In genomic region chr7:22356855-22357310, GRCh38 we compare ENCODE assay signal across 8 cellular contexts. TPM values are rescaled to one million over a fixed set of nuclear protein-coding genes. Genes with fewer than 3 reads are reported as not detected.
DNase-seq lines count a peak whose midpoint lies in the region; ATAC-seq and TF ChIP-seq lines count a peak whose summit lies in the region.

A gene with protein sequence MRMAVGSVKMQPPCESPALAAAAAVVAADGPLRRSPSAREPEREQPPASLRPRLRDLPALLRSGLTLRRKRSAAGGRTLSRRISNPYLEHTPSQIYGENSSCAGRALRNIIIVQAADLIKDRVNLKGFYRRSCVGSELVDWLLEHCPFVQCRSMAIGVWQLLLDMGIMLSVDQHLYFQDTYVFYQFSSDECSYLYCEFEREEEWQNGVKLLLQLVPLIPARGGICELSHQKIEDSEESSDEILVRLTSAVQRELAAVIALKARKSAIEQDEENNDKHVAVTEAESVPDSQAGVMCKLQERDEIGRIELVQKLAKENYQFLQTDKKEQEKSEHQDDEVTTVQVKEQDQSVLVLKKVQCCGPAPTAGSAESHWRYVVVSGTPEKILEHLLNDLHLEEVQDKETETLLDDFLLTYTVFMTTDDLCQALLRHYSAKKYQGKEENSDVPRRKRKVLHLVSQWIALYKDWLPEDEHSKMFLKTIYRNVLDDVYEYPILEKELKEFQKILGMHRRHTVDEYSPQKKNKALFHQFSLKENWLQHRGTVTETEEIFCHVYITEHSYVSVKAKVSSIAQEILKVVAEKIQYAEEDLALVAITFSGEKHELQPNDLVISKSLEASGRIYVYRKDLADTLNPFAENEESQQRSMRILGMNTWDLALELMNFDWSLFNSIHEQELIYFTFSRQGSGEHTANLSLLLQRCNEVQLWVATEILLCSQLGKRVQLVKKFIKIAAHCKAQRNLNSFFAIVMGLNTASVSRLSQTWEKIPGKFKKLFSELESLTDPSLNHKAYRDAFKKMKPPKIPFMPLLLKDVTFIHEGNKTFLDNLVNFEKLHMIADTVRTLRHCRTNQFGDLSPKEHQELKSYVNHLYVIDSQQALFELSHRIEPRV (minus strand): TSS chr7:22357154. CDS start chr7:22357060, 94 bp downstream.

- peak within 1 kb of the TSS; percentile 74 to 79 for H3K9ac ChIP-seq in liver (ENCODE audit: low read depth in 1 of 2, low read length in 2 of 2)

- H3K4me3 ChIP-seq in liver (ENCODE audit: low read depth in 1 of 3, low read length in 3 of 3) (peak within 1 kb of the TSS; percentile 51 to 79 (median 61)), thyroid gland (replicated peaks in 1 of 3) (peak within 1 kb of the TSS in 2 of 3 donors; percentile 15 to 21)

- TF ChIP-seq RAD21 in liver (IDR thresholded peaks at IDR 0.05) = no peak

- peaks cover 12% of the 10 kb centered on the region for H3K9me3 Mint-ChIP-seq in activated naive CD4-positive, alpha-beta T cell treated with anti-CD3 and anti-CD28 coated beads, Interleukin-2, amount 50 U/mL, for 24 hours
- H3K9me3 Mint-ChIP-seq in central memory CD8-positive, alpha-beta T cell = no peaks in the 10 kb centered on the region

- no peaks in the 10 kb centered on the region for H3K27me3 ChIP-seq in liver (ENCODE audit: control insufficient read depth in 4 of 4, insufficient read depth in 4 of 4, low read length in 3 of 4)
- H3K27me3 ChIP-seq in thyroid gland = no peaks in the 10 kb centered on the region

- peak; percentile 78 for ATAC-seq in HG02759 (IDR thresholded peaks at IDR 0.05; ENCODE audit: unreplicated experiment)
- peak; percentile 6 for ATAC-seq in central memory CD8-positive, alpha-beta T cell (replicated peaks; ENCODE audit: extremely low read depth, poor library complexity, severe bottlenecking)

- no peaks in the 10 kb centered on the region for H3K9me3 ChIP-seq in liver (ENCODE audit: control insufficient read depth in 4 of 4, low read length in 3 of 4)
- no peaks in the 10 kb centered on the region for H3K9me3 ChIP-seq in thyroid gland

- no peak for DNase-seq in activated naive CD4-positive, alpha-beta T cell (lab: John Stamatoyannopoulos, UW)
- DNase-seq in NCI-H226 (peak; percentile 67), thyroid gland (peak; percentile 27 to 51)
- no peak for DNase-seq in central memory CD8-positive, alpha-beta T cell (ENCODE audit: low spot score in 2 of 2)
- DNase-seq in activated CD4-positive, CD25-positive, alpha-beta regulatory T cell treated with anti-CD3 and anti-CD28 coated beads, Interleukin-2, amount 50 U/mL, for 72 hours = no peak

- H3K27ac Mint-ChIP-seq in activated naive CD4-positive, alpha-beta T cell treated with anti-CD3 and anti-CD28 coated beads, Interleukin-2, amount 50 U/mL, for 24 hours = no peak within 1 kb of the TSS
- no peak within 1 kb of the TSS for H3K27ac Mint-ChIP-seq in central memory CD8-positive, alpha-beta T cell (ENCODE audit: low read depth)

- TF ChIP-seq POLR2A in thyroid gland (IDR thresholded peaks at IDR 0.05) = no peak

- peaks cover 10% of the 10 kb centered on the region for H3K4me1 Mint-ChIP-seq in activated naive CD4-positive, alpha-beta T cell treated with anti-CD3 and anti-CD28 coated beads, Interleukin-2, amount 50 U/mL, for 24 hours
- H3K4me1 Mint-ChIP-seq in central memory CD8-positive, alpha-beta T cell = no peaks in the 10 kb centered on the region

- peak within 1 kb of the TSS; percentile 98 for H3K27ac ChIP-seq in liver (ENCODE audit: low read depth in 1 of 2, low read length in 2 of 2)
- H3K27ac ChIP-seq in thyroid gland = no peak within 1 kb of the TSS

- H3K27me3 Mint-ChIP-seq in activated naive CD4-positive, alpha-beta T cell treated with anti-CD3 and anti-CD28 coated beads, Interleukin-2, amount 50 U/mL, for 24 hours = peaks cover 42% of the 10 kb centered on the region
- peaks cover 59% of the 10 kb centered on the region for H3K27me3 Mint-ChIP-seq in central memory CD8-positive, alpha-beta T cell

- peaks cover 1% of the 10 kb centered on the region for H3K36me3 Mint-ChIP-seq in activated naive CD4-positive, alpha-beta T cell treated with anti-CD3 and anti-CD28 coated beads, Interleukin-2, amount 50 U/mL, for 24 hours
- H3K36me3 Mint-ChIP-seq in central memory CD8-positive, alpha-beta T cell (ENCODE audit: insufficient read depth) = peaks cover 1% of the 10 kb centered on the region

- H3K36me3 ChIP-seq in liver (ENCODE audit: control insufficient read depth in 4 of 4, insufficient read depth in 3 of 4, low read depth in 1 of 4, low read length in 3 of 4) (no peaks in the 10 kb centered on the region), thyroid gland (no peaks in the 10 kb centered on the region)

- intact Hi-C loops in thyroid gland (cut with DNase I) = no loop called here

- no peak for TF ChIP-seq CTCF in liver (IDR thresholded peaks at IDR 0.05; ENCODE audit: low read depth, low read length, missing input control)
- no peak for TF ChIP-seq CTCF in thyroid gland (IDR thresholded peaks at IDR 0.05)

- H3K4me3 Mint-ChIP-seq in activated naive CD4-positive, alpha-beta T cell treated with anti-CD3 and anti-CD28 coated beads, Interleukin-2, amount 50 U/mL, for 24 hours = peak within 1 kb of the TSS; percentile 55
- peak within 1 kb of the TSS; percentile 46 for H3K4me3 Mint-ChIP-seq in central memory CD8-positive, alpha-beta T cell

- peaks cover 0 to 38% (median 10%) of the 10 kb centered on the region in 4 donors for H3K4me1 ChIP-seq in liver (ENCODE audit: control insufficient read depth in 4 of 4, insufficient read depth in 4 of 4, low read length in 3 of 4)
- peaks cover 4 to 12% of the 10 kb centered on the region in 2 donors for H3K4me1 ChIP-seq in thyroid gland

- WGBS in liver = 1% methylated on average over 76 of the region's 76 CpGs
- no CpG with 5 or more reads among the region's 76 CpGs for WGBS in thyroid gland, 2 donors

TF ChIP-seq in liver, 16 proteins besides CTCF, POLR2A, EP300 and RAD21:
- no peak for TF ChIP-seq HNF4G (IDR thresholded peaks at IDR 0.05)
- TF ChIP-seq, protein P1, sequence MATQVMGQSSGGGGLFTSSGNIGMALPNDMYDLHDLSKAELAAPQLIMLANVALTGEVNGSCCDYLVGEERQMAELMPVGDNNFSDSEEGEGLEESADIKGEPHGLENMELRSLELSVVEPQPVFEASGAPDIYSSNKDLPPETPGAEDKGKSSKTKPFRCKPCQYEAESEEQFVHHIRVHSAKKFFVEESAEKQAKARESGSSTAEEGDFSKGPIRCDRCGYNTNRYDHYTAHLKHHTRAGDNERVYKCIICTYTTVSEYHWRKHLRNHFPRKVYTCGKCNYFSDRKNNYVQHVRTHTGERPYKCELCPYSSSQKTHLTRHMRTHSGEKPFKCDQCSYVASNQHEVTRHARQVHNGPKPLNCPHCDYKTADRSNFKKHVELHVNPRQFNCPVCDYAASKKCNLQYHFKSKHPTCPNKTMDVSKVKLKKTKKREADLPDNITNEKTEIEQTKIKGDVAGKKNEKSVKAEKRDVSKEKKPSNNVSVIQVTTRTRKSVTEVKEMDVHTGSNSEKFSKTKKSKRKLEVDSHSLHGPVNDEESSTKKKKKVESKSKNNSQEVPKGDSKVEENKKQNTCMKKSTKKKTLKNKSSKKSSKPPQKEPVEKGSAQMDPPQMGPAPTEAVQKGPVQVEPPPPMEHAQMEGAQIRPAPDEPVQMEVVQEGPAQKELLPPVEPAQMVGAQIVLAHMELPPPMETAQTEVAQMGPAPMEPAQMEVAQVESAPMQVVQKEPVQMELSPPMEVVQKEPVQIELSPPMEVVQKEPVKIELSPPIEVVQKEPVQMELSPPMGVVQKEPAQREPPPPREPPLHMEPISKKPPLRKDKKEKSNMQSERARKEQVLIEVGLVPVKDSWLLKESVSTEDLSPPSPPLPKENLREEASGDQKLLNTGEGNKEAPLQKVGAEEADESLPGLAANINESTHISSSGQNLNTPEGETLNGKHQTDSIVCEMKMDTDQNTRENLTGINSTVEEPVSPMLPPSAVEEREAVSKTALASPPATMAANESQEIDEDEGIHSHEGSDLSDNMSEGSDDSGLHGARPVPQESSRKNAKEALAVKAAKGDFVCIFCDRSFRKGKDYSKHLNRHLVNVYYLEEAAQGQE (IDR thresholded peaks at IDR 0.05) = no peak
- TF ChIP-seq NR2F2 (IDR thresholded peaks at IDR 0.05) = no peak
- TF ChIP-seq JUND (IDR thresholded peaks at IDR 0.05) = no peak
- no peak for TF ChIP-seq ZBTB33 (IDR thresholded peaks at IDR 0.05)
- no peak for TF ChIP-seq HNF4A (conservative IDR thresholded peaks at IDR 0.05)
- no peak for TF ChIP-seq SP1 (IDR thresholded peaks at IDR 0.05)
- no peak for TF ChIP-seq ATF3 (IDR thresholded peaks at IDR 0.05)
- no peak for TF ChIP-seq EGR1 (IDR thresholded peaks at IDR 0.05; ENCODE audit: low read depth in 2 of 2)
- no peak for TF ChIP-seq FOXA1 (IDR thresholded peaks at IDR 0.05)
- TF ChIP-seq YY1 (IDR thresholded peaks at IDR 0.05) = no peak
- no peak for TF ChIP-seq TAF1 (conservative IDR thresholded peaks at IDR 0.05)
- TF ChIP-seq MAX (IDR thresholded peaks at IDR 0.05) = no peak
- TF ChIP-seq FOXA2 (IDR thresholded peaks at IDR 0.05) = no peak
- TF ChIP-seq RXRA (IDR thresholded peaks at IDR 0.05) = no peak
- no peak for TF ChIP-seq GABPA (IDR thresholded peaks at IDR 0.05 in 1 of 2, conservative IDR thresholded peaks at IDR 0.05 in 1 of 2)

RNA-seq across cellular contexts. Expression of the gene that starts here (rescaled TPM):
- 10 to 100 TPM; 16.4 to 54.8 TPM for total RNA-seq in liver
- 1 to 10 TPM; 7.1 to 9.5 TPM for polyA plus RNA-seq in liver
- 10 to 100 TPM; 26.5 to 76.6 (median 39.3) TPM for total RNA-seq in thyroid gland

Comparison
In these comparisons a context has a peak if more than half of its experiments do, and no peak if none do; other contexts are left out.
1. DNase-seq: peak in NCI-H226 (single experiment) and thyroid gland (2 of 2); none in activated naive CD4-positive, alpha-beta T cell (0 of 4), central memory CD8-positive, alpha-beta T cell (0 of 2) and activated CD4-positive, CD25-positive, alpha-beta regulatory T cell treated with anti-CD3 and anti-CD28 coated beads, Interleukin-2, amount 50 U/mL, for 72 hours (single experiment).
2. H3K27ac ChIP-seq: peak in liver (2 of 2); none in thyroid gland (0 of 3).